In genomic region chr3:141422961-141423582, GRCh38 we compare ENCODE assay signal across 27 cellular contexts. TPM values are rescaled to one million over a fixed set of nuclear protein-coding genes. Genes with fewer than 3 reads are reported as not detected.
DNase-seq lines count a peak whose midpoint lies in the region; ATAC-seq and TF ChIP-seq lines count a peak whose summit lies in the region.
"Had no signal": no experiment of that assay in that cellular context is flagged by ENCODE, and none has a peak within 500 bp of the region (broad histone marks: within the 10 kb centered on the region; RNA-seq: fewer than 3 reads in every experiment).

No MANE protein-coding gene starts in this region.

- ATAC-seq in heart right ventricle (peak in 4 of 8 donors; percentile 34 to 55 (median 41)), GM18909 (IDR thresholded peaks at IDR 0.05; ENCODE audit: poor library complexity, unreplicated experiment) (no peak), HG03175 (IDR thresholded peaks at IDR 0.05; ENCODE audit: unreplicated experiment) (no peak)
- ATAC-seq: activated CD8-positive, alpha-beta T cell treated with anti-CD3 and anti-CD28 coated beads, Interleukin-2, amount 10 ng/mL, durations not matched to agents 7 days and 5 days; pancreas; sciatic nerve had no signal

- H3K9me3 ChIP-seq in Caco-2 (no peaks in the 10 kb centered on the region), MM.1S (replicated peaks; ENCODE audit: insufficient read depth, low read length) (no peaks in the 10 kb centered on the region), heart right ventricle (no peaks in the 10 kb centered on the region), osteoblast (ENCODE audit: low read depth, low read length) (no peaks in the 10 kb centered on the region)
- H3K9me3 ChIP-seq: pancreas had no signal

- H3K27me3 Mint-ChIP-seq in Caco-2 (ENCODE audit: insufficient read depth, unreplicated experiment), result no peaks in the 10 kb centered on the region
- H3K27me3 Mint-ChIP-seq: activated naive CD4-positive, alpha-beta T cell treated with anti-CD3 and anti-CD28 coated beads, Interleukin-2, amount 50 U/mL, for 24 hours; CD4-positive, CD25-positive, alpha-beta regulatory T cell; memory B cell; naive B cell had no signal

- peaks cover 100% of the 10 kb centered on the region for H3K79me2 ChIP-seq in MM.1S (ENCODE audit: low read length)
- peaks cover 95% of the 10 kb centered on the region for H3K79me2 ChIP-seq in osteoblast (ENCODE audit: insufficient read depth, low read length)

- H2AFZ ChIP-seq in MM.1S (ENCODE audit: low read length), result no peak overlapping the region
- no peak overlapping the region for H2AFZ ChIP-seq in osteoblast (ENCODE audit: low read length)

- peaks cover 99% of the 10 kb centered on the region for H3F3A ChIP-seq in MM.1S (ENCODE audit: insufficient read depth, low read length)

- BruUV-seq in Caco-2 (replicated peaks; lab: Mats Ljungman, UMichigan), result no TSS peak

- CTCF ChIA-PET in Caco-2 (lab: Charles Lee), result no interaction called here

- H3K4me3 ChIP-seq in Caco-2 (ENCODE audit: low read depth, low read length) (no peak overlapping the region), MM.1S (ENCODE audit: low read length) (no peak overlapping the region), heart right ventricle (no peak overlapping the region), osteoblast (ENCODE audit: insufficient read depth, low read length) (no peak overlapping the region)
- H3K4me3 ChIP-seq: pancreas had no signal

- no peaks in the 10 kb centered on the region for H3K27me3 ChIP-seq in Caco-2 (replicated peaks; ENCODE audit: control insufficient read depth, insufficient read depth, low read length)
- H3K27me3 ChIP-seq in MM.1S (replicated peaks; ENCODE audit: insufficient read depth, low read length), result no peaks in the 10 kb centered on the region
- no peaks in the 10 kb centered on the region for H3K27me3 ChIP-seq in heart right ventricle
- no peaks in the 10 kb centered on the region for H3K27me3 ChIP-seq in osteoblast (ENCODE audit: insufficient read depth, low read length)
- H3K27me3 ChIP-seq: pancreas had no signal

- peaks cover 30% of the 10 kb centered on the region for H3K4me1 ChIP-seq in Caco-2
- peaks cover 90% of the 10 kb centered on the region for H3K4me1 ChIP-seq in MM.1S (ENCODE audit: low read length)
- H3K4me1 ChIP-seq in heart right ventricle, result peaks cover 21 to 100% (median 80%) of the 10 kb centered on the region in 9 donors
- peaks cover 45% of the 10 kb centered on the region for H3K4me1 ChIP-seq in osteoblast (ENCODE audit: insufficient read depth, low read length)

- H4K20me1 ChIP-seq in MM.1S (ENCODE audit: insufficient read depth, low read length) (peaks cover 89% of the 10 kb centered on the region), osteoblast (ENCODE audit: insufficient read depth, low read length) (no peaks in the 10 kb centered on the region)

- H3K4me2 ChIP-seq in MM.1S (ENCODE audit: low read depth, low read length), result peak overlapping the region; percentile 23
- H3K4me2 ChIP-seq in osteoblast (ENCODE audit: insufficient read depth, low read length), result no peak overlapping the region

- H3K27ac ChIP-seq in MM.1S (ENCODE audit: low read length) (peak overlapping the region; percentile 52; the same call in 1 of the 2 replicates), heart right ventricle (peak overlapping the region in 7 of 10 donors; percentile 13 to 99 (median 27)), osteoblast (ENCODE audit: low read depth, low read length) (peak overlapping the region; percentile 89)

- H3K36me3 ChIP-seq in Caco-2 (ENCODE audit: control insufficient read depth, insufficient read depth, low read length), result no peaks in the 10 kb centered on the region; the same call in 1 of the 2 replicates
- H3K36me3 ChIP-seq in MM.1S (replicated peaks; ENCODE audit: insufficient read depth, low read length), result peaks cover 39% of the 10 kb centered on the region
- peaks cover 0 to 60% (median 3%) of the 10 kb centered on the region in 9 donors for H3K36me3 ChIP-seq in heart right ventricle
- peaks cover 47% of the 10 kb centered on the region for H3K36me3 ChIP-seq in osteoblast (ENCODE audit: insufficient read depth, low read length)
- H3K36me3 ChIP-seq: pancreas had no signal

- no peak overlapping the region for H3K4me3 Mint-ChIP-seq in Caco-2 (ENCODE audit: unreplicated experiment)
- H3K4me3 Mint-ChIP-seq: activated CD8-positive, alpha-beta T cell treated with anti-CD3 and anti-CD28 coated beads, Interleukin-2, amount 10 ng/mL, durations not matched to agents 7 days and 5 days; activated naive CD4-positive, alpha-beta T cell treated with anti-CD3 and anti-CD28 coated beads, Interleukin-2, amount 50 U/mL, for 24 hours; CD4-positive, CD25-positive, alpha-beta regulatory T cell; memory B cell; naive B cell had no signal

- POLR2A ChIA-PET in Caco-2 (lab: Charles Lee), result no interaction called here

- WGBS in heart right ventricle, 2 donors, result 60 to 66% methylated on average over 6 of the region's 6 CpGs

- peak overlapping the region; percentile 45 for H3K27ac Mint-ChIP-seq in Caco-2 (ENCODE audit: unreplicated experiment)
- H3K27ac Mint-ChIP-seq: activated CD8-positive, alpha-beta T cell treated with anti-CD3 and anti-CD28 coated beads, Interleukin-2, amount 10 ng/mL, durations not matched to agents 7 days and 5 days; activated naive CD4-positive, alpha-beta T cell treated with anti-CD3 and anti-CD28 coated beads, Interleukin-2, amount 50 U/mL, for 24 hours had no signal

- peaks cover 42% of the 10 kb centered on the region for H3K4me1 Mint-ChIP-seq in Caco-2 (ENCODE audit: low read depth, unreplicated experiment)

- DNase-seq in Caco-2 (no peak), MM.1S (no peak), heart right ventricle (no peak), osteoblast (ENCODE audit: insufficient read length, low spot score, missing footprints) (no peak), NCI-H1930 (lab: John Stamatoyannopoulos, UW) (no peak), T-helper 1 cell (no peak)
- DNase-seq: activated CD4-positive, CD25-positive, alpha-beta regulatory T cell treated with anti-CD3 and anti-CD28 coated beads, Interleukin-2, amount 50 U/mL, for 72 hours; activated CD8-positive, alpha-beta T cell treated with anti-CD3 and anti-CD28 coated beads, Interleukin-2, amount 10 ng/mL, durations not matched to agents 7 days and 5 days; anterior cingulate cortex; CD4-positive, CD25-positive, alpha-beta regulatory T cell; DMS 273 treated with DMSO at 0.1 percent for 48 hours; effector CD4-positive, alpha-beta T cell; erythroblast; foreskin melanocyte; HCEC 1CT; KG1; naive B cell; NCI-H146; NCI-H226; NCI-H82; OCI-M1; pancreas had no signal

- TF ChIP-seq CTCF in Caco-2 (IDR thresholded peaks at IDR 0.05; ENCODE audit: insufficient read depth in 1 of 2, low read depth in 1 of 2, low read length in 1 of 2, severe bottlenecking in 1 of 2, unreplicated experiment in 1 of 2) (no peak), MM.1S (IDR thresholded peaks at IDR 0.05; ENCODE audit: low read length) (no peak), heart right ventricle (IDR thresholded peaks at IDR 0.05) (no peak), osteoblast (IDR thresholded peaks at IDR 0.05; ENCODE audit: extremely low read depth, low read depth, low read length) (no peak)

- intact Hi-C loops in Caco-2 (cut with micrococcal nuclease; ENCODE audit: unreplicated experiment), result no loop called here
- intact Hi-C loops in heart right ventricle (cut with DNase I), result no loop called here

- H3K36me3 Mint-ChIP-seq in Caco-2 (ENCODE audit: insufficient read depth, unreplicated experiment), result peaks cover 39% of the 10 kb centered on the region

- H3K9ac ChIP-seq in MM.1S (ENCODE audit: low read length), result peak overlapping the region; percentile 6; the same call in 1 of the 2 replicates

- H3K9me2 ChIP-seq in MM.1S (replicated peaks; ENCODE audit: insufficient read depth, low read length), result no peaks in the 10 kb centered on the region

- no peaks in the 10 kb centered on the region for H3K9me3 Mint-ChIP-seq in Caco-2 (ENCODE audit: unreplicated experiment)
- H3K9me3 Mint-ChIP-seq: activated naive CD4-positive, alpha-beta T cell treated with anti-CD3 and anti-CD28 coated beads, Interleukin-2, amount 50 U/mL, for 24 hours; CD4-positive, CD25-positive, alpha-beta regulatory T cell had no signal

RNA-seq across cellular contexts. Expression of gene ZBTB38, which starts 54.8 kb away (rescaled TPM):
- 72.7 and 74.1 TPM in 2 replicates for total RNA-seq in Caco-2 (2022)
- 100 to 1,000 TPM in 8 of 10 donors, 10 to 100 TPM in 2; 86.8 to 156 (median 139) TPM for total RNA-seq in heart right ventricle
- polyA plus RNA-seq in heart right ventricle, result 10 to 100 TPM; 14.7 to 21.3 TPM
- total RNA-seq in osteoblast, result 181 and 196 TPM in 2 replicates

Comparison
In these comparisons a context has a peak if more than half of its experiments do, and no peak if none do; other contexts are left out.
1. H3K27ac ChIP-seq: peak in every context shown above with its lines; median percentile 89 in osteoblast; 52 in MM.1S; 27 in heart right ventricle.